15 cellular contexts compared by ENCODE assay signal in genomic region chr11:11960687-11961086, GRCh38. TPM values are rescaled to one million over a fixed set of nuclear protein-coding genes. Genes with fewer than 3 reads are reported as not detected.
A peak's percentile ranks its signal among the peaks of the same experiment; 100 is the strongest.
DNase-seq lines count a peak whose midpoint lies in the region; TF ChIP-seq lines count a peak whose summit lies in the region.
"Had no signal": no experiment of that assay in that cellular context is flagged by ENCODE, and none has a peak within 500 bp of the region (broad histone marks: within the 10 kb centered on the region; RNA-seq: fewer than 3 reads in every experiment).

No MANE protein-coding gene starts in this region.

- no peaks in the 10 kb centered on the region for H3K27me3 ChIP-seq in adrenal gland
- H3K27me3 ChIP-seq: colonic mucosa had no signal

- intact Hi-C loops in adrenal gland (cut with DNase I): no loop called here

- peak overlapping the region; percentile 24 for H3K27ac Mint-ChIP-seq in activated T-cell treated with anti-CD3 and anti-CD28 coated beads, Interleukin-2, amount 50 U/mL, for 24 hours
- H3K27ac Mint-ChIP-seq in activated naive CD4-positive, alpha-beta T cell treated with anti-CD3 and anti-CD28 coated beads, Interleukin-2, amount 50 U/mL, for 24 hours: peak overlapping the region; percentile 42
- no peak overlapping the region for H3K27ac Mint-ChIP-seq in neural crest cell (ENCODE audit: unreplicated experiment)

- H3K36me3 ChIP-seq in adrenal gland (replicated peaks in 1 of 2): peaks cover 0 to 21% of the 10 kb centered on the region in 2 donors

- in situ Hi-C loops in ACHN (cut with HindIII; ENCODE audit: low pct_ligation_motif_present, low pct_unique_long_range_greater_than_20kb, low sequenced_read_pairs): no loop called here

- WGBS in adrenal gland, 4 donors: 88 to 94% (median 92%) methylated on average over 1 of the region's 1 CpG

- H3K36me3 Mint-ChIP-seq in activated T-cell treated with anti-CD3 and anti-CD28 coated beads, Interleukin-2, amount 50 U/mL, for 24 hours (ENCODE audit: low read depth): peaks cover 37% of the 10 kb centered on the region
- peaks cover 5% of the 10 kb centered on the region for H3K36me3 Mint-ChIP-seq in activated naive CD4-positive, alpha-beta T cell treated with anti-CD3 and anti-CD28 coated beads, Interleukin-2, amount 50 U/mL, for 24 hours
- H3K36me3 Mint-ChIP-seq in neural crest cell (ENCODE audit: low read depth): peaks cover 27% of the 10 kb centered on the region

- no peaks in the 10 kb centered on the region for H3K4me1 ChIP-seq in adrenal gland (replicated peaks in 1 of 2)
- H3K4me1 ChIP-seq: colonic mucosa had no signal

- no peak for TF ChIP-seq POLR2A in adrenal gland (IDR thresholded peaks at IDR 0.05)

- H3K4me3 Mint-ChIP-seq in activated T-cell treated with anti-CD3 and anti-CD28 coated beads, Interleukin-2, amount 50 U/mL, for 24 hours: no peak overlapping the region
- H3K4me3 Mint-ChIP-seq in activated naive CD4-positive, alpha-beta T cell treated with anti-CD3 and anti-CD28 coated beads, Interleukin-2, amount 50 U/mL, for 24 hours: no peak overlapping the region
- H3K4me3 Mint-ChIP-seq in neural crest cell: peak overlapping the region; percentile 24
- H3K4me3 Mint-ChIP-seq: memory B cell had no signal

- no peaks in the 10 kb centered on the region for H3K27me3 Mint-ChIP-seq in activated T-cell treated with anti-CD3 and anti-CD28 coated beads, Interleukin-2, amount 50 U/mL, for 24 hours
- no peaks in the 10 kb centered on the region for H3K27me3 Mint-ChIP-seq in activated naive CD4-positive, alpha-beta T cell treated with anti-CD3 and anti-CD28 coated beads, Interleukin-2, amount 50 U/mL, for 24 hours
- H3K27me3 Mint-ChIP-seq in neural crest cell (ENCODE audit: low read depth): no peaks in the 10 kb centered on the region
- H3K27me3 Mint-ChIP-seq: memory B cell had no signal

- no peak overlapping the region for H3K4me3 ChIP-seq in adrenal gland
- H3K4me3 ChIP-seq: colonic mucosa had no signal

- no peaks in the 10 kb centered on the region for H3K9me3 ChIP-seq in adrenal gland (replicated peaks in 1 of 3)
- H3K9me3 ChIP-seq: colonic mucosa had no signal

- no peak for DNase-seq in activated T-cell treated with anti-CD3 and anti-CD28 coated beads, Interleukin-2, amount 50 U/mL, for 24 hours
- DNase-seq in activated T-cell treated with anti-CD3 and anti-CD28 coated beads, Interleukin-2, amount 50 U/mL, for 1 hour: no peak
- DNase-seq in HT1080 (ENCODE audit: low read depth) (peak; percentile 62), neural crest cell (ENCODE audit: low read depth, low spot score) (no peak), ACHN (no peak), adrenal gland (no peak)
- DNase-seq in NK-92 treated with Interleukin-12 subunit alpha and Interleukin-12 subunit beta, amount 100 ng/mL, for 24 hours (lab: John Stamatoyannopoulos, UW): no peak
- DNase-seq: activated CD4-positive, CD25-positive, alpha-beta regulatory T cell treated with anti-CD3 and anti-CD28 coated beads, Interleukin-2, amount 50 U/mL, for 72 hours; colonic mucosa; DMS153; NCI-H2081 treated with DMSO at 0.1 percent for 48 hours had no signal

- TF ChIP-seq CTCF in neural crest cell (conservative IDR thresholded peaks at IDR 0.05) (no peak), adrenal gland (IDR thresholded peaks at IDR 0.05) (no peak)

- H3K4me1 Mint-ChIP-seq in activated T-cell treated with anti-CD3 and anti-CD28 coated beads, Interleukin-2, amount 50 U/mL, for 24 hours (ENCODE audit: low read depth): peaks cover 31% of the 10 kb centered on the region
- peaks cover 30% of the 10 kb centered on the region for H3K4me1 Mint-ChIP-seq in activated naive CD4-positive, alpha-beta T cell treated with anti-CD3 and anti-CD28 coated beads, Interleukin-2, amount 50 U/mL, for 24 hours
- peaks cover 23% of the 10 kb centered on the region for H3K4me1 Mint-ChIP-seq in neural crest cell

- no peaks in the 10 kb centered on the region for H3K9me3 Mint-ChIP-seq in activated T-cell treated with anti-CD3 and anti-CD28 coated beads, Interleukin-2, amount 50 U/mL, for 24 hours
- no peaks in the 10 kb centered on the region for H3K9me3 Mint-ChIP-seq in activated naive CD4-positive, alpha-beta T cell treated with anti-CD3 and anti-CD28 coated beads, Interleukin-2, amount 50 U/mL, for 24 hours
- H3K9me3 Mint-ChIP-seq in neural crest cell: no peaks in the 10 kb centered on the region
- H3K9me3 Mint-ChIP-seq: memory B cell had no signal

- H3K27ac ChIP-seq in adrenal gland: no peak overlapping the region
- H3K27ac ChIP-seq: colonic mucosa, KMS-11, parathyroid adenoma had no signal

RNA-seq across cellular contexts. Expression of gene DKK3, which starts 47.7 kb away (rescaled TPM):
- total RNA-seq in HT1080 (2014; rRNA removed; shearing (Covaris generic)): 41.5 and 48.0 TPM in 2 replicates
- 79.1 and 94.6 TPM in 2 replicates for polyA plus RNA-seq in HT1080 (2015; cell fraction: cytosol; rRNA removed)
- polyA plus RNA-seq in HT1080 (2015; cell fraction: nucleus; rRNA removed): 75.8 and 84.2 TPM in 2 replicates
- total RNA-seq in neural crest cell (17.6 and 21.0 TPM in 2 replicates), adrenal gland (100 to 1,000 TPM in 5 of 8 donors, 10 to 100 TPM in 3; 57.9 to 330 (median 113) TPM)
- 100 to 1,000 TPM in 1 of 3 donors, 10 to 100 TPM in 2; 73.6 to 175 (median 74.6) TPM for polyA plus RNA-seq in adrenal gland
